In genomic region chr13:27917121-27917947, GRCh38 we compare ENCODE assay signal across 14 cellular contexts. TPM values are rescaled to one million over a fixed set of nuclear protein-coding genes. Genes with fewer than 3 reads are reported as not detected.
DNase-seq lines count a peak whose midpoint lies in the region; ATAC-seq and TF ChIP-seq lines count a peak whose summit lies in the region.
"Had no signal": no experiment of that assay in that cellular context is flagged by ENCODE, and none has a peak within 500 bp of the region (broad histone marks: within the 10 kb centered on the region; RNA-seq: fewer than 3 reads in every experiment).

No MANE protein-coding gene starts in this region.

- no peak overlapping the region for H3K56ac ChIP-seq in H9 (ENCODE audit: insufficient read length, low read depth, low read length)

- H3K27me3 ChIP-seq in H9 (ENCODE audit: insufficient read depth, low read length), result peaks cover 74% of the 10 kb centered on the region
- H3K27me3 ChIP-seq: ovary had no signal

- H3K27me3 Mint-ChIP-seq in H9 (ENCODE audit: low read depth), result peaks cover 100% of the 10 kb centered on the region
- peaks cover 82% of the 10 kb centered on the region for H3K27me3 Mint-ChIP-seq in activated naive CD8-positive, alpha-beta T cell treated with anti-CD3 and anti-CD28 coated beads, Interleukin-2, amount 50 U/mL, for 24 hours
- H3K27me3 Mint-ChIP-seq in natural killer cell (ENCODE audit: low read depth in 2 of 2), result peaks cover 51 to 55% of the 10 kb centered on the region in 2 donors

- no peaks in the 10 kb centered on the region for H3K36me3 Mint-ChIP-seq in H9 (ENCODE audit: insufficient read depth in 1 of 3, low read depth in 3 of 3)
- H3K36me3 Mint-ChIP-seq in activated naive CD8-positive, alpha-beta T cell treated with anti-CD3 and anti-CD28 coated beads, Interleukin-2, amount 50 U/mL, for 24 hours (ENCODE audit: low read depth), result peaks cover 1% of the 10 kb centered on the region
- no peaks in the 10 kb centered on the region for H3K36me3 Mint-ChIP-seq in natural killer cell

- H3T11ph ChIP-seq in H9 (ENCODE audit: low read length), result no peak overlapping the region

- H2AFZ ChIP-seq in H9 (ENCODE audit: low read length), result no peak overlapping the region

- no peak overlapping the region for H3K27ac ChIP-seq in H9 (ENCODE audit: insufficient read length, low read depth, low read length)
- H3K27ac ChIP-seq: ovary, tibial artery had no signal

- no peak overlapping the region for H2BK120ac ChIP-seq in H9 (ENCODE audit: low read depth, low read length, poor library complexity, severe bottlenecking)

- no peak for TF ChIP-seq CTCF in H9 (conservative IDR thresholded peaks at IDR 0.05)
- TF ChIP-seq CTCF in natural killer cell (IDR thresholded peaks at IDR 0.05), result no peak

- H3K4me3 Mint-ChIP-seq in H9 (peak overlapping the region in 1 of 2 experiments; percentile 69; a peak in 3 of 5 replicates), natural killer cell (peak overlapping the region; percentile 75)
- peak overlapping the region; percentile 47 for H3K4me3 Mint-ChIP-seq in activated naive CD8-positive, alpha-beta T cell treated with anti-CD3 and anti-CD28 coated beads, Interleukin-2, amount 50 U/mL, for 24 hours

- no peak overlapping the region for H2BK20ac ChIP-seq in H9 (ENCODE audit: low read depth, low read length, poor library complexity, severe bottlenecking)

- H2BK5ac ChIP-seq in H9 (ENCODE audit: insufficient read length, low read length), result no peak overlapping the region

- no peak overlapping the region for H3K14ac ChIP-seq in H9 (ENCODE audit: insufficient read depth, low read length)

- no peak overlapping the region for H3K18ac ChIP-seq in H9 (ENCODE audit: insufficient read length, low read depth, low read length)

- H3K23me2 ChIP-seq in H9 (ENCODE audit: insufficient read length, low read depth, low read length, poor library complexity, severe bottlenecking), result no peaks in the 10 kb centered on the region

- H3K79me1 ChIP-seq in H9 (ENCODE audit: insufficient read depth, low read depth, low read length, poor library complexity, severe bottlenecking), result no peaks in the 10 kb centered on the region

- H2BK15ac ChIP-seq in H9 (ENCODE audit: low read depth, low read length), result no peak overlapping the region

- H4K20me1 ChIP-seq in H9 (ENCODE audit: control insufficient read depth, insufficient read depth, insufficient read length), result peaks cover 4% of the 10 kb centered on the region

- intact Hi-C loops in natural killer cell (cut with micrococcal nuclease), result no loop called here

- H4K8ac ChIP-seq in H9 (replicated peaks; ENCODE audit: insufficient read length, low read depth, low read length), result no peak overlapping the region

- no peak overlapping the region; a peak in 1 of 7 replicates for H3K27ac Mint-ChIP-seq in H9
- no peak overlapping the region for H3K27ac Mint-ChIP-seq in activated naive CD8-positive, alpha-beta T cell treated with anti-CD3 and anti-CD28 coated beads, Interleukin-2, amount 50 U/mL, for 24 hours
- H3K27ac Mint-ChIP-seq in natural killer cell, result no peak overlapping the region

- H3K4me1 ChIP-seq in H9 (ENCODE audit: insufficient read depth, low read length), result no peaks in the 10 kb centered on the region; the same call in 1 of the 2 replicates

- WGBS in H9 (ENCODE audit: extremely low coverage, insufficient read length, low lambda C conversion rate), result no CpG with 5 or more reads among the region's 48 CpGs

- H3K4me1 Mint-ChIP-seq in H9, result peaks cover 21 to 33% of the 10 kb centered on the region in 2 experiments
- H3K4me1 Mint-ChIP-seq in activated naive CD8-positive, alpha-beta T cell treated with anti-CD3 and anti-CD28 coated beads, Interleukin-2, amount 50 U/mL, for 24 hours, result peaks cover 22% of the 10 kb centered on the region
- H3K4me1 Mint-ChIP-seq in natural killer cell, result peaks cover 16 to 29% of the 10 kb centered on the region in 2 donors

- peak overlapping the region; percentile 33 for H3K4me2 ChIP-seq in H9 (ENCODE audit: insufficient read depth, insufficient read length, low read length)

- no peaks in the 10 kb centered on the region for H3K79me2 ChIP-seq in H9 (ENCODE audit: insufficient read depth, low read length)

- H3K9ac ChIP-seq in H9 (ENCODE audit: extremely low read depth, insufficient read length, low read length), result no peak overlapping the region

- no peak for ATAC-seq in activated naive CD8-positive, alpha-beta T cell treated with anti-CD3 and anti-CD28 coated beads, Interleukin-2, amount 50 U/mL, for 24 hours
- ATAC-seq in natural killer cell (no peak), GM19395 (IDR thresholded peaks at IDR 0.05; ENCODE audit: unreplicated experiment) (no peak)

- H3K9me3 Mint-ChIP-seq in H9 (peaks cover 3 to 13% of the 10 kb centered on the region in 2 experiments; a peak in 4 of 5 replicates), natural killer cell (no peaks in the 10 kb centered on the region)
- H3K9me3 Mint-ChIP-seq in activated naive CD8-positive, alpha-beta T cell treated with anti-CD3 and anti-CD28 coated beads, Interleukin-2, amount 50 U/mL, for 24 hours, result no peaks in the 10 kb centered on the region

- no peak overlapping the region for H2AK5ac ChIP-seq in H9 (ENCODE audit: insufficient read length, low read length)

- no peak overlapping the region for H3K4ac ChIP-seq in H9 (ENCODE audit: low read depth, low read length)

- H4K91ac ChIP-seq in H9 (ENCODE audit: insufficient read length, low read depth, low read length), result no peak overlapping the region

- no peak overlapping the region for H3K23ac ChIP-seq in H9 (ENCODE audit: insufficient read length, low read depth, low read length)

- H2BK12ac ChIP-seq in H9 (ENCODE audit: insufficient read length, low read depth, low read length), result no peak overlapping the region

- DNase-seq in Daoy (ENCODE audit: low read depth), result peak; percentile 56
- DNase-seq in H9, result peak; percentile 60
- no peak for DNase-seq in activated naive CD8-positive, alpha-beta T cell treated with anti-CD3 and anti-CD28 coated beads, Interleukin-2, amount 50 U/mL, for 24 hours
- no peak for DNase-seq in natural killer cell
- no peak for DNase-seq in amniotic stem cell (lab: John Stamatoyannopoulos, UW)
- no peak for DNase-seq in CD1c-positive myeloid dendritic cell (ENCODE audit: extremely low spot score)
- DNase-seq in SW 1271 (lab: John Stamatoyannopoulos, UW), result no peak
- DNase-seq: erythroblast, NCI-H2227 treated with DMSO at 0.1 percent for 48 hours, ovary, SHP77 treated with DMSO at 0.1 percent for 48 hours, tibial artery had no signal

- H4K5ac ChIP-seq in H9 (ENCODE audit: insufficient read length, low read depth, low read length), result no peak overlapping the region

- H3K9me3 ChIP-seq in H9 (ENCODE audit: control insufficient read depth, low read depth, low read length), result no peaks in the 10 kb centered on the region
- H3K9me3 ChIP-seq: ovary, tibial artery had no signal

RNA-seq across cellular contexts. Expression of gene PDX1, which starts 2.5 kb away (rescaled TPM):
- total RNA-seq in Daoy (2014; rRNA removed; shearing (Covaris generic)), result not detected in 2 replicates
- total RNA-seq in H9 (2021) (not detected in 2 replicates), natural killer cell (not detected)
- total RNA-seq: LHCN-M2, ovary had no signal

RNA-seq across cellular contexts. Expression of gene CDX2, which starts 51.8 kb away (rescaled TPM):
- not detected in 2 replicates for total RNA-seq in Daoy (2014; rRNA removed; shearing (Covaris generic))
- total RNA-seq in H9 (2021) (not detected in 2 replicates), natural killer cell (not detected)
- total RNA-seq: LHCN-M2 had no signal

Comparison
In these comparisons a context has a peak if more than half of its experiments do, and no peak if none do; other contexts are left out.
1. DNase-seq: peak in Daoy (single experiment) and H9 (single experiment); none in activated naive CD8-positive, alpha-beta T cell treated with anti-CD3 and anti-CD28 coated beads, Interleukin-2, amount 50 U/mL, for 24 hours (single experiment), natural killer cell (single experiment), amniotic stem cell (single experiment), CD1c-positive myeloid dendritic cell (single experiment) and SW 1271 (0 of 2).